26 cellular contexts compared by ENCODE assay signal in the genomic region with DNA sequence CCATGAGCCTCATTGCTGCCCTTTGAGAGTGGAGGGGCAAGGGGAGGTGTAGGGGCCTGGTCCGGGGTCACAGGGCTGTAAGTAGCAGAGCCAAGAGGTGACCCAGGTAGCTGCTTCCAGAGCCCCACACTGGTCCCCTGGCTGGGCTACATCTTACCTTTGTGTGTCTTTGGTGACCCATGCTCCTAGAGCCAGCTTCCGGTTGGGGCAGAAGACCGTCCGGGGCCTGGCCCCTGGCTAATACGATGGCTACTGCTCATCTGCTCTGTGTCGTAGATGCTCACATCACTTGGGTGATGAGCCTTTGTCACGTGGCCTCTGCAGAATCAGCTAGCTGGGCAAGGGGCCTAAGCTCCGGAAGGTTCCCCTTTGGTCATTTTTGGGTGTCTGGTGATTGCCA.
"Had no signal": no experiment of that assay in that cellular context is flagged by ENCODE, and none has a peak within 500 bp of the region (broad histone marks: within the 10 kb centered on the region; RNA-seq: fewer than 3 reads in every experiment).

No MANE protein-coding gene starts in this region.

- H3K4me3 Mint-ChIP-seq: activated CD4-positive, alpha-beta T cell treated with anti-CD3 and anti-CD28 coated beads, Interleukin-2, amount 10 ng/mL, durations not matched to agents 7 days and 5 days; activated CD8-positive, alpha-beta T cell treated with anti-CD3 and anti-CD28 coated beads for 36 hours; neural crest cell; WTC11 had no signal

- H3K9me3 ChIP-seq: esophagus squamous epithelium, lower lobe of right lung, right atrium auricular region, tibial nerve had no signal

- ATAC-seq: activated CD8-positive, alpha-beta T cell treated with anti-CD3 and anti-CD28 coated beads for 36 hours; left lobe of liver; lower lobe of right lung; naive thymus-derived CD8-positive, alpha-beta T cell; WTC11 had no signal

- H3K27ac ChIP-seq: brain microvascular endothelial cell, epithelial cell of prostate, esophagus squamous epithelium, lower lobe of right lung, parathyroid adenoma, right atrium auricular region, tibial nerve had no signal

- H3K36me3 ChIP-seq: brain microvascular endothelial cell, esophagus squamous epithelium, lower lobe of right lung, right atrium auricular region, tibial nerve had no signal

- H3K27me3 Mint-ChIP-seq: activated CD4-positive, alpha-beta T cell treated with anti-CD3 and anti-CD28 coated beads, Interleukin-2, amount 10 ng/mL, durations not matched to agents 7 days and 5 days; activated CD8-positive, alpha-beta T cell treated with anti-CD3 and anti-CD28 coated beads for 36 hours; naive thymus-derived CD8-positive, alpha-beta T cell had no signal

- H3K9me3 Mint-ChIP-seq: activated CD4-positive, alpha-beta T cell treated with anti-CD3 and anti-CD28 coated beads, Interleukin-2, amount 10 ng/mL, durations not matched to agents 7 days and 5 days; activated CD8-positive, alpha-beta T cell treated with anti-CD3 and anti-CD28 coated beads for 36 hours; naive thymus-derived CD8-positive, alpha-beta T cell; neural crest cell; WTC11 had no signal

- H3K36me3 Mint-ChIP-seq: naive thymus-derived CD8-positive, alpha-beta T cell; WTC11 had no signal

- H3K27ac Mint-ChIP-seq: WTC11 had no signal

- DNase-seq: activated CD4-positive, alpha-beta T cell treated with anti-CD3 and anti-CD28 coated beads for 1 hour; activated naive CD4-positive, alpha-beta T cell; activated T-cell treated with anti-CD3 and anti-CD28 coated beads, Interleukin-2, amount 50 U/mL, for 48 hours; amniotic stem cell; brain microvascular endothelial cell; caudate nucleus; dermis blood vessel endothelial cell; effector CD4-positive, alpha-beta T cell; esophagus squamous epithelium; foreskin melanocyte; kidney glomerular epithelial cell; lower lobe of right lung; mesenchymal stem cell; naive thymus-derived CD8-positive, alpha-beta T cell; occipital lobe; stimulated activated CD4-positive, alpha-beta T cell treated with anti-CD3 and anti-CD28 coated beads, Interleukin-1b, Interleukin-23, amount 100 ng/mL, for 48 hours; stimulated activated naive CD4-positive, alpha-beta T cell treated with Interleukin-2 at 50 U/mL for 16 hours had no signal
